In genomic region chrX:99394450-99394849, GRCh38 we compare ENCODE assay signal across 1 cellular context.
TF ChIP-seq lines count a peak whose summit lies in the region.

No MANE protein-coding gene starts in this region.

TF ChIP-seq in GM23338, 12 proteins besides CTCF, POLR2A, EP300 and RAD21 (continued from another document):
- TF ChIP-seq REST (IDR thresholded peaks at IDR 0.05; ENCODE audit: unreplicated experiment): no peak
- TF ChIP-seq CREB1 (CRISPR knock-in tag; IDR thresholded peaks at IDR 0.05; ENCODE audit: low read depth): no peak
- TF ChIP-seq ZNF114 (CRISPR knock-in tag; IDR thresholded peaks at IDR 0.05): no peak
- no peak for TF ChIP-seq POLR2AphosphoS5 (IDR thresholded peaks at IDR 0.05; ENCODE audit: low read depth)
- TF ChIP-seq NANOG (IDR thresholded peaks at IDR 0.05; ENCODE audit: borderline replicate concordance): no peak
- no peak for TF ChIP-seq STAT1 (IDR thresholded peaks at IDR 0.05; ENCODE audit: unreplicated experiment)
- no peak for TF ChIP-seq ZNF462 (CRISPR knock-in tag; IDR thresholded peaks at IDR 0.05)
- TF ChIP-seq EZH2phosphoT487 (IDR thresholded peaks at IDR 0.05; ENCODE audit: unreplicated experiment): no peak
- no peak for TF ChIP-seq EZH2 (IDR thresholded peaks at IDR 0.05; ENCODE audit: low read depth, unreplicated experiment)
- no peak for TF ChIP-seq ETS1 (IDR thresholded peaks at IDR 0.05)
- no peak for TF ChIP-seq JUNB (IDR thresholded peaks at IDR 0.05; ENCODE audit: unreplicated experiment)
